11 cellular contexts compared by ENCODE assay signal in the genomic region with DNA sequence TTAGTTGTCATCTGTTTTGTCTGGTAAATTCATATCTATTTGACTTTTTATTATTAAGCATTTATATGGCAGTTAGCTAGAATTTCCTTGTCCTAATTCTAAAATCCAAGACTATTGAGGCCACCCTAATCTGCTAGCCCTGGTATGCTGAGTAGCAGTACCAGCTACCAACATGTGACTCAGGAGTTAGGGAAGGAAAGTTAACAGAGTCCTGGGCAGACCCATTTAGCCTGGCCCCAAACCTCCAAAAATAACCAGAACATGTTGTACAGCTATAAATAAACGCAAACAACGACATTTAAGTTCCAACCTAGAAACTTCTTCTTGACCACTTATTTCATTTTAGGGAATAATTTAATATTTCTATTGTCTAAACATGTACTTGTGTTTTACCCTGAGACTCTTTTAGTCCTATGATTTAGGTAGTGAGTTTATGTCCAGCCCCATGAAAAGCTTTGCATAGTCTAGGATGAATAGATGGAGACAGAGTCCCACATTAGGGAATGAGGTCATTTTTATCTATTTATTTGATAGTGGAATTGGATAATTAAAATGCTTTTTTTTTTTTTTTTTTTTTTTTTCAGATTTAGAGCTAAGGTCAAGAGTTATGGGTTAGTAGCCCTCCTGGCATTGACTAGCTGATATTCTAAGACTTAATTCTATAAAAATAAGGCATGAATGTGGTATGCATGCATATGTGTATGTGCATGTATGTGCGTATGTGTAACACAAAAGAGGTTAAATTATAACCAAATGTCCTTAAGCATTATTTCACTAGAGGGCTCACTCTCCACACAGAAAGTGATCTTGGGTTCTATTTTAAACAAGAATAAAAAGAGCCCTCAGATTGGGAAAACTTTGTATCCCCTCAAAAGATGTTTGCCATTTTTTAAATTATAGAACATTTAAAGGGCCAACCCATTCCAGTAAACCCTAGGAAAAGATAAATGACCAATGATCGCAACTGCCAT.
DNase-seq lines count a peak whose midpoint lies in the region; ATAC-seq, FAIRE-seq and TF ChIP-seq lines count a peak whose summit lies in the region.
"Had no signal": no experiment of that assay in that cellular context is flagged by ENCODE, and none has a peak within 500 bp of the region (broad histone marks: within the 10 kb centered on the region; RNA-seq: fewer than 3 reads in every experiment).

No MANE protein-coding gene starts in this region.

- no peak overlapping the region for H3K27ac Mint-ChIP-seq in progenitor cell of endocrine pancreas
- no peak overlapping the region for H3K27ac Mint-ChIP-seq in activated T-cell treated with anti-CD3 and anti-CD28 coated beads, Interleukin-2, amount 50 U/mL, for 72 hours

- H3K27ac ChIP-seq in OCI-LY7 (ENCODE audit: low read depth, low read length, poor library complexity, severe bottlenecking) (no peak overlapping the region), kidney (ENCODE audit: low read depth in 2 of 2, low read length in 2 of 2) (no peak overlapping the region)

- H3K9me3 ChIP-seq in OCI-LY7 (ENCODE audit: low read length) (no peaks in the 10 kb centered on the region), kidney (ENCODE audit: control insufficient read depth in 1 of 2, low read length in 2 of 2) (no peaks in the 10 kb centered on the region)

- intact Hi-C loops in OCI-LY7 (cut with micrococcal nuclease; ENCODE audit: unreplicated experiment) (no loop called here), kidney (cut with DNase I) (no loop called here)

- 0 out of 2 replicates have a peak, but pooled peaks have one; percentile 35 for TF ChIP-seq CTCF in OCI-LY7 (conservative IDR thresholded peaks at IDR 0.05; ENCODE audit: low read length)
- peak; percentile 29 for TF ChIP-seq CTCF in fibroblast of mammary gland (conservative IDR thresholded peaks at IDR 0.05; ENCODE audit: control insufficient read depth, insufficient read depth, low read depth, low read length)
- TF ChIP-seq CTCF in progenitor cell of endocrine pancreas (IDR thresholded peaks at IDR 0.05; ENCODE audit: unreplicated experiment): peak; percentile 41
- TF ChIP-seq CTCF in kidney (IDR thresholded peaks at IDR 0.05; ENCODE audit: borderline replicate concordance, extremely low read depth, insufficient read depth): no peak

- no TSS peak for BruUV-seq in OCI-LY7 (replicated peaks; lab: Mats Ljungman, UMichigan)

- FAIRE-seq in kidney (lab: Jason Lieb, UNC) (no peak), HTR-8/SVneo (lab: Jason Lieb, UNC) (no peak)

- H3K36me3 ChIP-seq in OCI-LY7 (ENCODE audit: insufficient read depth, low read length): no peaks in the 10 kb centered on the region
- no peaks in the 10 kb centered on the region for H3K36me3 ChIP-seq in kidney (ENCODE audit: control insufficient read depth in 1 of 2, insufficient read depth in 2 of 2, low read length in 2 of 2)

- no peak overlapping the region for H3K4me2 ChIP-seq in OCI-LY7 (ENCODE audit: low read length)

- H3K27me3 Mint-ChIP-seq in progenitor cell of endocrine pancreas: no peaks in the 10 kb centered on the region
- peaks cover 3% of the 10 kb centered on the region for H3K27me3 Mint-ChIP-seq in activated T-cell treated with anti-CD3 and anti-CD28 coated beads, Interleukin-2, amount 50 U/mL, for 72 hours (ENCODE audit: low read depth)

- no peak overlapping the region for H3K4me3 Mint-ChIP-seq in progenitor cell of endocrine pancreas (ENCODE audit: low read depth)
- H3K4me3 Mint-ChIP-seq in activated T-cell treated with anti-CD3 and anti-CD28 coated beads, Interleukin-2, amount 50 U/mL, for 72 hours: no peak overlapping the region

- H3K4me1 ChIP-seq in OCI-LY7 (ENCODE audit: insufficient read depth, low read length, poor library complexity, severe bottlenecking): no peaks in the 10 kb centered on the region
- no peaks in the 10 kb centered on the region for H3K4me1 ChIP-seq in kidney (ENCODE audit: control insufficient read depth in 1 of 2, insufficient read depth in 1 of 2, low read depth in 1 of 2, low read length in 2 of 2)

- no peaks in the 10 kb centered on the region for H3K9me2 ChIP-seq in OCI-LY7 (ENCODE audit: insufficient read depth, low read length)

- H3K4me3 ChIP-seq in OCI-LY7 (ENCODE audit: low read depth, low read length, poor library complexity, severe bottlenecking): no peak overlapping the region
- H3K4me3 ChIP-seq in fibroblast of mammary gland (ENCODE audit: control insufficient read depth, low read depth, low read length): no peak overlapping the region
- no peak overlapping the region for H3K4me3 ChIP-seq in kidney (ENCODE audit: low read length in 2 of 2)

- no peak overlapping the region for H3K9ac ChIP-seq in kidney (ENCODE audit: low read length in 2 of 2)

- DNase-seq in DMS53 (lab: John Stamatoyannopoulos, UW) (peak; percentile 40), OCI-LY7 (ENCODE audit: low spot score) (no peak), fibroblast of mammary gland (ENCODE audit: low read depth) (peak; percentile 33), progenitor cell of endocrine pancreas (ENCODE audit: low spot score, unreplicated experiment) (no peak), kidney (no peak), HTR-8/SVneo (ENCODE audit: insufficient read length, low spot score) (no peak)
- no peak for DNase-seq in activated T-cell treated with anti-CD3 and anti-CD28 coated beads, Interleukin-2, amount 50 U/mL, for 72 hours
- DNase-seq: activated T-cell treated with anti-CD3 and anti-CD28 coated beads for 4 hours, GDM1, NCI-H1930 had no signal

- POLR2A ChIA-PET in OCI-LY7 (lab: Charles Lee): interaction anchor here (0.7 kb wide), 1 partner anchor 49 kb away, joined by 6 read pairs; no protein-coding TSS in a partner anchor

- H3K36me3 Mint-ChIP-seq in progenitor cell of endocrine pancreas (ENCODE audit: insufficient read depth): no peaks in the 10 kb centered on the region
- no peaks in the 10 kb centered on the region for H3K36me3 Mint-ChIP-seq in activated T-cell treated with anti-CD3 and anti-CD28 coated beads, Interleukin-2, amount 50 U/mL, for 72 hours (ENCODE audit: insufficient read depth in 2 of 2)

- no peaks in the 10 kb centered on the region for H3K9me3 Mint-ChIP-seq in progenitor cell of endocrine pancreas (ENCODE audit: low read depth)
- H3K9me3 Mint-ChIP-seq in activated T-cell treated with anti-CD3 and anti-CD28 coated beads, Interleukin-2, amount 50 U/mL, for 72 hours: no peaks in the 10 kb centered on the region

- no peak overlapping the region for H2AFZ ChIP-seq in OCI-LY7 (ENCODE audit: low read length)

- no peak for ATAC-seq in activated T-cell treated with anti-CD3 and anti-CD28 coated beads, Interleukin-2, amount 50 U/mL, for 72 hours (replicated peaks in 1 of 2)
- no peak for ATAC-seq in HG02798 (IDR thresholded peaks at IDR 0.05; ENCODE audit: poor library complexity, unreplicated experiment)

- no peaks in the 10 kb centered on the region for H4K20me1 ChIP-seq in OCI-LY7 (ENCODE audit: insufficient read depth, low read length)

- CTCF ChIA-PET in OCI-LY7 (lab: Charles Lee; ENCODE audit: unreplicated experiment): no interaction called here

- H3K79me2 ChIP-seq in OCI-LY7 (ENCODE audit: insufficient read depth, low read depth, low read length): no peaks in the 10 kb centered on the region

- no peaks in the 10 kb centered on the region for H3K4me1 Mint-ChIP-seq in progenitor cell of endocrine pancreas (ENCODE audit: low read depth)
- no peaks in the 10 kb centered on the region for H3K4me1 Mint-ChIP-seq in activated T-cell treated with anti-CD3 and anti-CD28 coated beads, Interleukin-2, amount 50 U/mL, for 72 hours (ENCODE audit: low read depth)

Comparison
In these comparisons a context has a peak if more than half of its experiments do, and no peak if none do; other contexts are left out.
1. DNase-seq: peak in DMS53 (single experiment) and fibroblast of mammary gland (single experiment); none in OCI-LY7 (single experiment), progenitor cell of endocrine pancreas (single experiment), kidney (single experiment), HTR-8/SVneo (single experiment) and activated T-cell treated with anti-CD3 and anti-CD28 coated beads, Interleukin-2, amount 50 U/mL, for 72 hours (0 of 2).